Comparison of ENCODE assay signal across 22 cellular contexts in the genomic region with DNA sequence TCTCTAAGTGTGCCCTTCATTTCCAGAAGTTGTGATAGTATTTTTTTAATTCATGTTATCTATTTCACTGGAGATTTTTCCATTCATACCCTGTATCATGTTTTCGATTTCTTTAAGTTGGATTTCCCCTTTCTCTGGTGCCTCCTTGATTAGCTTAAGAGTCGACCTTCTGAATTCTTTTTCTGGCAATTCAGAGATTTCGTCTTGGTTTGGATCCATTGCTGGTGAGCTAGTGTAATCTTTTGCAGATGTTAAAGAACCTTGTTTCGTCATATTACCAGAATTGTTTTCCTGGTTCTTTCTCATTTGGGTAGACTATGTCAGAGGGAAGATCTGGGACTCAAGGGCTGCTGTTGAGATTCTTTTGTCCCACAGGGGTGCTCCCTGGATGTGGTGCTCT. TPM values are rescaled to one million over a fixed set of nuclear protein-coding genes. Genes with fewer than 3 reads are reported as not detected.
A peak's percentile ranks its signal among the peaks of the same experiment; 100 is the strongest.
DNase-seq lines count a peak whose midpoint lies in the region; ATAC-seq and TF ChIP-seq lines count a peak whose summit lies in the region.
"Had no signal": no experiment of that assay in that cellular context is flagged by ENCODE, and none has a peak within 500 bp of the region (broad histone marks: within the 10 kb centered on the region; RNA-seq: fewer than 3 reads in every experiment).

No MANE protein-coding gene starts in this region.

- POLR2A ChIA-PET in activated CD4-positive, alpha-beta memory T cell treated with anti-CD3 and anti-CD28 coated beads for 36 hours (lab: Charles Lee), result interaction anchor here (0.9 to 2.1 kb wide), 2 partner anchors 29 to 151 kb away, joined by 3 to 7 read pairs; no protein-coding TSS in a partner anchor
- POLR2A ChIA-PET in activated CD4-positive, alpha-beta memory T cell treated with anti-CD3 and anti-CD28 coated beads, Interleukin-2, amount 10 ng/mL, durations not matched to agents 7 days and 5 days (lab: Charles Lee), result interaction anchor here (1.1 to 1.8 kb wide), 2 partner anchors 13 to 64 kb away, joined by 3 to 4 read pairs; no protein-coding TSS in a partner anchor
- POLR2A ChIA-PET in CD4-positive, alpha-beta T cell (lab: Charles Lee), result interaction anchor here (1.0 to 1.2 kb wide), 2 partner anchors 28 kb away, joined by 3 read pairs; a partner anchor contains a TSS

- no peak for TF ChIP-seq POLR2A in Peyer's patch (IDR thresholded peaks at IDR 0.05)

- H3K27ac Mint-ChIP-seq in activated CD4-positive, alpha-beta memory T cell treated with anti-CD3 and anti-CD28 coated beads for 36 hours, result peak overlapping the region; percentile 2
- H3K27ac Mint-ChIP-seq in activated CD4-positive, alpha-beta memory T cell treated with anti-CD3 and anti-CD28 coated beads, Interleukin-2, amount 10 ng/mL, durations not matched to agents 7 days and 5 days, result no peak overlapping the region
- peak overlapping the region; percentile 11 for H3K27ac Mint-ChIP-seq in CD4-positive, alpha-beta T cell
- H3K27ac Mint-ChIP-seq in activated T-helper 17 cell treated with anti-CD3 and anti-CD28 coated beads, Interleukin-2, amount 50 U/mL, for 72 hours, result no peak overlapping the region

- H3K27ac ChIP-seq in CD4-positive, alpha-beta T cell (ENCODE audit: low read depth, low read length), result no peak overlapping the region
- H3K27ac ChIP-seq in Peyer's patch (no peak overlapping the region), colonic mucosa (no peak overlapping the region)
- H3K27ac ChIP-seq: SJCRH30 had no signal

- no peak for TF ChIP-seq CTCF in CD4-positive, alpha-beta T cell (IDR thresholded peaks at IDR 0.05)
- no peak for TF ChIP-seq CTCF in fibroblast of the aortic adventitia (IDR thresholded peaks at IDR 0.05; ENCODE audit: insufficient read depth, low read length)
- no peak for TF ChIP-seq CTCF in Peyer's patch (IDR thresholded peaks at IDR 0.05)
- no peak for TF ChIP-seq CTCF in colonic mucosa (IDR thresholded peaks at IDR 0.05)

- no peak for ATAC-seq in CD4-positive, alpha-beta T cell (ENCODE audit: poor library complexity)
- no peak for ATAC-seq in activated T-helper 17 cell treated with anti-CD3 and anti-CD28 coated beads, Interleukin-2, amount 50 U/mL, for 72 hours (replicated peaks)
- ATAC-seq in left cardiac atrium, result no peak

- H3K4me3 Mint-ChIP-seq in activated CD4-positive, alpha-beta memory T cell treated with anti-CD3 and anti-CD28 coated beads for 36 hours, result no peak overlapping the region
- H3K4me3 Mint-ChIP-seq in activated CD4-positive, alpha-beta memory T cell treated with anti-CD3 and anti-CD28 coated beads, Interleukin-2, amount 10 ng/mL, durations not matched to agents 7 days and 5 days, result no peak overlapping the region
- no peak overlapping the region for H3K4me3 Mint-ChIP-seq in CD4-positive, alpha-beta T cell
- H3K4me3 Mint-ChIP-seq in activated T-helper 17 cell treated with anti-CD3 and anti-CD28 coated beads, Interleukin-2, amount 50 U/mL, for 72 hours, result peak overlapping the region; percentile 16
- H3K4me3 Mint-ChIP-seq: IgD-negative memory B cell had no signal

- H3K27me3 ChIP-seq in CD4-positive, alpha-beta T cell (ENCODE audit: control insufficient read depth, insufficient read depth, low read length), result no peaks in the 10 kb centered on the region
- no peaks in the 10 kb centered on the region for H3K27me3 ChIP-seq in Peyer's patch
- H3K27me3 ChIP-seq in colonic mucosa, result no peaks in the 10 kb centered on the region
- H3K27me3 ChIP-seq: SJCRH30 had no signal

- H3K36me3 ChIP-seq in Peyer's patch, result no peaks in the 10 kb centered on the region
- H3K36me3 ChIP-seq in colonic mucosa, result no peaks in the 10 kb centered on the region
- H3K36me3 ChIP-seq: SJCRH30 had no signal

- no peak overlapping the region for H3K9ac ChIP-seq in colonic mucosa (ENCODE audit: low read depth in 2 of 2, low read length in 2 of 2)

- no peaks in the 10 kb centered on the region for H3K27me3 Mint-ChIP-seq in activated CD4-positive, alpha-beta memory T cell treated with anti-CD3 and anti-CD28 coated beads for 36 hours
- peaks cover 12% of the 10 kb centered on the region for H3K27me3 Mint-ChIP-seq in activated CD4-positive, alpha-beta memory T cell treated with anti-CD3 and anti-CD28 coated beads, Interleukin-2, amount 10 ng/mL, durations not matched to agents 7 days and 5 days
- H3K27me3 Mint-ChIP-seq in CD4-positive, alpha-beta T cell, result no peaks in the 10 kb centered on the region
- no peaks in the 10 kb centered on the region for H3K27me3 Mint-ChIP-seq in activated T-helper 17 cell treated with anti-CD3 and anti-CD28 coated beads, Interleukin-2, amount 50 U/mL, for 72 hours
- H3K27me3 Mint-ChIP-seq: IgD-negative memory B cell had no signal

- no peak for DNase-seq in activated CD4-positive, alpha-beta memory T cell treated with anti-CD3 and anti-CD28 coated beads for 36 hours
- DNase-seq in activated CD4-positive, alpha-beta memory T cell treated with anti-CD3 and anti-CD28 coated beads, Interleukin-2, amount 10 ng/mL, durations not matched to agents 7 days and 5 days, result no peak
- no peak for DNase-seq in CD4-positive, alpha-beta T cell
- peak; percentile 27 for DNase-seq in fibroblast of the aortic adventitia (ENCODE audit: low read depth)
- no peak for DNase-seq in Peyer's patch
- DNase-seq in colonic mucosa, result no peak
- no peak for DNase-seq in left cardiac atrium
- DNase-seq: AML-193, C1 segment of cervical spinal cord, DMS53, GF-D8, Karpas-422, MV-4-11, NCI-H1694, NCI-H2081, NCI-H2171, NCI-H345, NCI-H524 treated with DMSO at 0.1 percent for 48 hours, NCI-H82, SJCRH30 had no signal

- no peaks in the 10 kb centered on the region for H3K9me3 ChIP-seq in CD4-positive, alpha-beta T cell (ENCODE audit: control insufficient read depth, low read length)
- H3K9me3 ChIP-seq in Peyer's patch (no peaks in the 10 kb centered on the region), colonic mucosa (no peaks in the 10 kb centered on the region)

- H3K4me3 ChIP-seq in fibroblast of the aortic adventitia (ENCODE audit: low read depth, low read length) (no peak overlapping the region), Peyer's patch (no peak overlapping the region), colonic mucosa (no peak overlapping the region)
- H3K4me3 ChIP-seq: SJCRH30 had no signal

- peaks cover 0 to 28% (median 18%) of the 10 kb centered on the region in 4 donors for H3K4me1 ChIP-seq in Peyer's patch
- no peaks in the 10 kb centered on the region for H3K4me1 ChIP-seq in colonic mucosa
- H3K4me1 ChIP-seq: SJCRH30 had no signal

- peaks cover 34% of the 10 kb centered on the region for H3K9me3 Mint-ChIP-seq in activated CD4-positive, alpha-beta memory T cell treated with anti-CD3 and anti-CD28 coated beads for 36 hours
- peaks cover 14% of the 10 kb centered on the region for H3K9me3 Mint-ChIP-seq in activated CD4-positive, alpha-beta memory T cell treated with anti-CD3 and anti-CD28 coated beads, Interleukin-2, amount 10 ng/mL, durations not matched to agents 7 days and 5 days
- H3K9me3 Mint-ChIP-seq in CD4-positive, alpha-beta T cell, result peaks cover 6% of the 10 kb centered on the region
- H3K9me3 Mint-ChIP-seq in activated T-helper 17 cell treated with anti-CD3 and anti-CD28 coated beads, Interleukin-2, amount 50 U/mL, for 72 hours, result no peaks in the 10 kb centered on the region

- CTCF ChIA-PET in activated CD4-positive, alpha-beta memory T cell treated with anti-CD3 and anti-CD28 coated beads for 36 hours (lab: Charles Lee), result no interaction called here
- CTCF ChIA-PET in activated CD4-positive, alpha-beta memory T cell treated with anti-CD3 and anti-CD28 coated beads, Interleukin-2, amount 10 ng/mL, durations not matched to agents 7 days and 5 days (lab: Charles Lee), result no interaction called here
- CTCF ChIA-PET in CD4-positive, alpha-beta T cell (lab: Charles Lee), result interaction anchor here (1.6 kb wide), 1 partner anchor 29 kb away, joined by 3 read pairs; no protein-coding TSS in a partner anchor

- peaks cover 54% of the 10 kb centered on the region for H3K4me1 Mint-ChIP-seq in activated CD4-positive, alpha-beta memory T cell treated with anti-CD3 and anti-CD28 coated beads for 36 hours (ENCODE audit: low read depth)
- peaks cover 23% of the 10 kb centered on the region for H3K4me1 Mint-ChIP-seq in activated CD4-positive, alpha-beta memory T cell treated with anti-CD3 and anti-CD28 coated beads, Interleukin-2, amount 10 ng/mL, durations not matched to agents 7 days and 5 days
- peaks cover 39% of the 10 kb centered on the region for H3K4me1 Mint-ChIP-seq in CD4-positive, alpha-beta T cell (ENCODE audit: low read depth)
- H3K4me1 Mint-ChIP-seq in activated T-helper 17 cell treated with anti-CD3 and anti-CD28 coated beads, Interleukin-2, amount 50 U/mL, for 72 hours, result peaks cover 4% of the 10 kb centered on the region

- intact Hi-C loops in activated CD4-positive, alpha-beta memory T cell treated with anti-CD3 and anti-CD28 coated beads for 36 hours (cut with micrococcal nuclease), result no loop called here
- intact Hi-C loops in CD4-positive, alpha-beta T cell (cut with DNase I, micrococcal nuclease), result no loop called here
- intact Hi-C loops in colonic mucosa (cut with DNase I), result no loop called here
- intact Hi-C loops in left cardiac atrium (cut with DNase I), result no loop called here

- H3K36me3 Mint-ChIP-seq in activated CD4-positive, alpha-beta memory T cell treated with anti-CD3 and anti-CD28 coated beads for 36 hours, result peaks cover 6% of the 10 kb centered on the region
- peaks cover 2% of the 10 kb centered on the region for H3K36me3 Mint-ChIP-seq in activated CD4-positive, alpha-beta memory T cell treated with anti-CD3 and anti-CD28 coated beads, Interleukin-2, amount 10 ng/mL, durations not matched to agents 7 days and 5 days (ENCODE audit: low read depth)
- H3K36me3 Mint-ChIP-seq in CD4-positive, alpha-beta T cell (ENCODE audit: low read depth), result no peaks in the 10 kb centered on the region
- H3K36me3 Mint-ChIP-seq in activated T-helper 17 cell treated with anti-CD3 and anti-CD28 coated beads, Interleukin-2, amount 50 U/mL, for 72 hours (ENCODE audit: low read depth), result no peaks in the 10 kb centered on the region

RNA-seq across cellular contexts. Expression of a gene that starts 9.1 kb away (rescaled TPM):
- total RNA-seq in activated CD4-positive, alpha-beta memory T cell treated with anti-CD3 and anti-CD28 coated beads for 36 hours, result 10 to 100 TPM; 55.9 to 62.8 TPM
- total RNA-seq in activated CD4-positive, alpha-beta memory T cell treated with anti-CD3 and anti-CD28 coated beads, Interleukin-2, amount 10 ng/mL, durations not matched to agents 7 days and 5 days, result 10 to 100 TPM; 77.0 to 80.3 TPM
- 10 to 100 TPM; 30.1 to 30.5 TPM for total RNA-seq in CD4-positive, alpha-beta T cell
- total RNA-seq in activated T-helper 17 cell treated with anti-CD3 and anti-CD28 coated beads, Interleukin-2, amount 50 U/mL, for 72 hours, result 100 to 1,000 TPM in 1 of 2 donors, 10 to 100 TPM in 1; 83.5 to 122 TPM
- total RNA-seq in fibroblast of the aortic adventitia (ENCODE audit: low replicate concordance) (30.7 and 30.8 TPM in 2 replicates), Peyer's patch (100 to 1,000 TPM in 2 of 4 donors, 10 to 100 TPM in 2; 54.8 to 208 (median 102) TPM), colonic mucosa (10 to 100 TPM; 62.2 to 70.8 TPM), left cardiac atrium (10 to 100 TPM; 28.3 to 28.5 TPM)

RNA-seq across cellular contexts. Expression of a gene that starts 27.7 kb away (rescaled TPM):
- 10 to 100 TPM; 74.2 to 77.5 TPM for total RNA-seq in activated CD4-positive, alpha-beta memory T cell treated with anti-CD3 and anti-CD28 coated beads for 36 hours
- 10 to 100 TPM; 56.1 to 58.4 TPM for total RNA-seq in activated CD4-positive, alpha-beta memory T cell treated with anti-CD3 and anti-CD28 coated beads, Interleukin-2, amount 10 ng/mL, durations not matched to agents 7 days and 5 days
- total RNA-seq in CD4-positive, alpha-beta T cell, result 10 to 100 TPM; 43.8 to 49.1 TPM
- 100 to 1,000 TPM in 1 of 2 donors, 10 to 100 TPM in 1; 80.1 to 110 TPM for total RNA-seq in activated T-helper 17 cell treated with anti-CD3 and anti-CD28 coated beads, Interleukin-2, amount 50 U/mL, for 72 hours
- total RNA-seq in fibroblast of the aortic adventitia (ENCODE audit: low replicate concordance) (31.5 and 65.7 TPM in 2 replicates), Peyer's patch (100 to 1,000 TPM; 135 to 255 (median 145) TPM), colonic mucosa (10 to 100 TPM; 43.6 to 61.3 TPM), left cardiac atrium (10 to 100 TPM; 23.2 to 31.4 TPM)

RNA-seq across cellular contexts. Expression of a gene that starts 59.9 kb away (rescaled TPM):
- total RNA-seq in activated CD4-positive, alpha-beta memory T cell treated with anti-CD3 and anti-CD28 coated beads for 36 hours, result 100 to 1,000 TPM; 212 TPM
- total RNA-seq in activated CD4-positive, alpha-beta memory T cell treated with anti-CD3 and anti-CD28 coated beads, Interleukin-2, amount 10 ng/mL, durations not matched to agents 7 days and 5 days, result 100 to 1,000 TPM; 266 to 277 TPM
- 100 to 1,000 TPM; 153 TPM for total RNA-seq in CD4-positive, alpha-beta T cell
- 100 to 1,000 TPM; 220 to 254 TPM for total RNA-seq in activated T-helper 17 cell treated with anti-CD3 and anti-CD28 coated beads, Interleukin-2, amount 50 U/mL, for 72 hours
- total RNA-seq in fibroblast of the aortic adventitia (ENCODE audit: low replicate concordance) (168 and 591 TPM in 2 replicates), Peyer's patch (100 to 1,000 TPM; 290 to 470 (median 372) TPM), colonic mucosa (100 to 1,000 TPM; 223 to 233 TPM), left cardiac atrium (100 to 1,000 TPM; 200 to 209 TPM)

Comparison
In these comparisons a context has a peak if more than half of its experiments do, and no peak if none do; other contexts are left out.
1. H3K27ac Mint-ChIP-seq: peak in activated CD4-positive, alpha-beta memory T cell treated with anti-CD3 and anti-CD28 coated beads for 36 hours (single experiment) and CD4-positive, alpha-beta T cell (single experiment); none in activated CD4-positive, alpha-beta memory T cell treated with anti-CD3 and anti-CD28 coated beads, Interleukin-2, amount 10 ng/mL, durations not matched to agents 7 days and 5 days (single experiment) and activated T-helper 17 cell treated with anti-CD3 and anti-CD28 coated beads, Interleukin-2, amount 50 U/mL, for 72 hours (single experiment).